ENCODE assay signal across 15 cellular contexts in the genomic region with DNA sequence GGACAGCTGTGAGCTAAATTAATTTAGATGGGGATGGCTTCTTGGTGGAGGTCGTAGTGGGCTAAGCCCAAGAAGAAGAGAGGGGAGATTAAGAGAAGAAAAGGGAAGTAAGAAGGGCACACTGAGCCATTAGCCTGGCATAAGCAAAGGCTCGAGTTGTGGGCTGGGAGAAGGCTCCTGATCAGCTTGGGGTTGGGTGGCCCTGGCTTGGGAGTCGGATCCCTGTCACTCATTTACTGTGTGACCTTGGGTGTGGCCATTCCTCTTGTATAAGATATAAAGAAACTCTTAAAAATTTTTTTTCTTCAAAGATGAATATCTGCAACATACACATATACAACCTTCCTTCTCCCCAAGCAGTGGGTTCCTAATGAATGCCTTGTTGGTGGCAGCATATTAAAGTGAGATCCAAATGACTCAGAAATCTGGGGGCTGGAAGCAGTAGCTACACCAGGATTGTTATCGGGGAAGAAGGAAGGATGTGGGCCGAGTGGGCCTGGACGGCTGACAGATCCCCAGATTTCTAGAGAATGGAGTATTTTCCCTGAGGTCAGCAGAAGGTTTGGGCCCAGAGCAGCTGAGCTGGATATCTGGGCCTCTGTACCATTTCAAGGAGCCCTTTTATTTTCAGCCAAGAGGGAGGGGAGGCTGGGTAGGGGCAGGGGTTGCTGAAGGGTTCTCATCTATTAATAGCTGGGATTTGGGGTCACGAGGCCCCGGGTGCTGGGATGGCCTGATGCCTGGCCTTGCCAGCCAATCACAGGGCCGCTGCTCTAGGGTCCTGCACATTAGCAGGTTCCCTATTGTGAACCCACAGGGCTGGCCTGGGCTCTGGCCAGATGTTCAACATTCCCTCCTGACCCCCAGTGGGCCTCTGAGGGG. TPM values are rescaled to one million over a fixed set of nuclear protein-coding genes. Genes with fewer than 3 reads are reported as not detected.
A peak's percentile ranks its signal among the peaks of the same experiment; 100 is the strongest.
DNase-seq lines count a peak whose midpoint lies in the region; ATAC-seq, FAIRE-seq and TF ChIP-seq lines count a peak whose summit lies in the region.
"Had no signal": no experiment of that assay in that cellular context is flagged by ENCODE, and none has a peak within 500 bp of the region (broad histone marks: within the 10 kb centered on the region; RNA-seq: fewer than 3 reads in every experiment).

No MANE protein-coding gene starts in this region.

- H3K27ac ChIP-seq in right lobe of liver (no peak overlapping the region), HepG2 (ENCODE audit: extremely low read length, insufficient read depth, low read length) (no peak overlapping the region), esophagus squamous epithelium (peak overlapping the region; percentile 9 to 89 (median 60)), osteoblast (ENCODE audit: low read depth, low read length) (no peak overlapping the region)
- H3K27ac ChIP-seq: tibial artery had no signal

- H3K27ac Mint-ChIP-seq in naive B cell, result peak overlapping the region; percentile 89 to 97 (median 94)
- H3K27ac Mint-ChIP-seq: activated CD4-positive, alpha-beta memory T cell treated with anti-CD3 and anti-CD28 coated beads for 36 hours; endodermal cell; natural killer cell had no signal

- H3K36me3 Mint-ChIP-seq in naive B cell, result peaks cover 0 to 8% of the 10 kb centered on the region in 2 donors
- H3K36me3 Mint-ChIP-seq: natural killer cell had no signal

- CTCF ChIA-PET in HepG2 (lab: Yijun Ruan, JAX; ENCODE audit: low intra/inter-chr PET ratio, low total read pairs), result no interaction called here

- no peaks in the 10 kb centered on the region for H3K9me3 ChIP-seq in right lobe of liver
- no peaks in the 10 kb centered on the region for H3K9me3 ChIP-seq in HepG2 (ENCODE audit: low read length)
- no peaks in the 10 kb centered on the region for H3K9me3 ChIP-seq in esophagus squamous epithelium
- no peaks in the 10 kb centered on the region for H3K9me3 ChIP-seq in osteoblast (ENCODE audit: low read depth, low read length)
- H3K9me3 ChIP-seq: tibial artery had no signal

- H3K9ac ChIP-seq in HepG2 (ENCODE audit: insufficient read depth, low read depth, low read length), result no peak overlapping the region

- H3K4me2 ChIP-seq in HepG2 (ENCODE audit: low read depth, low read length), result no peak overlapping the region
- H3K4me2 ChIP-seq in osteoblast (ENCODE audit: insufficient read depth, low read length), result no peak overlapping the region

- H3K27me3 ChIP-seq in right lobe of liver (no peaks in the 10 kb centered on the region), HepG2 (ENCODE audit: control insufficient read depth in 1 of 2, insufficient read depth in 2 of 2, low read length in 2 of 2) (no peaks in the 10 kb centered on the region), esophagus squamous epithelium (no peaks in the 10 kb centered on the region), osteoblast (ENCODE audit: insufficient read depth, low read length) (no peaks in the 10 kb centered on the region)
- H3K27me3 ChIP-seq: tibial artery had no signal

- H3K9me3 Mint-ChIP-seq in naive B cell, result peaks cover 0 to 7% (median 4%) of the 10 kb centered on the region in 7 donors
- H3K9me3 Mint-ChIP-seq: endodermal cell, natural killer cell had no signal

- no TSS peak for BruUV-seq in HepG2 (replicated peaks; lab: Mats Ljungman, UMichigan)

- no peak for DNase-seq in right lobe of liver
- no peak for DNase-seq in HepG2 (ENCODE audit: low spot score)
- no peak for DNase-seq in esophagus squamous epithelium (lab: John Stamatoyannopoulos, UW)
- DNase-seq in naive B cell, result no peak
- no peak for DNase-seq in stimulated activated CD4-positive, alpha-beta T cell treated with anti-CD3 and anti-CD28 coated beads, Interleukin-4, amount 100 ng/mL, for 4 hours
- DNase-seq in osteoblast (ENCODE audit: insufficient read length, low spot score, missing footprints), result no peak
- DNase-seq: activated CD4-positive, alpha-beta memory T cell treated with anti-CD3 and anti-CD28 coated beads for 36 hours; endodermal cell; glutamatergic neuron; kidney glomerular epithelial cell; natural killer cell; NCI-H2227 treated with DMSO at 0.1 percent for 48 hours; tibial artery had no signal

- ATAC-seq in right lobe of liver, result peak; percentile 34 to 61 (median 42)
- ATAC-seq in HepG2, result no peak
- ATAC-seq in naive B cell (ENCODE audit: low read depth in 2 of 2), result no peak
- ATAC-seq in GM21381 (IDR thresholded peaks at IDR 0.05; ENCODE audit: unreplicated experiment), result no peak
- no peak for ATAC-seq in GM19328 (IDR thresholded peaks at IDR 0.05; ENCODE audit: unreplicated experiment)
- ATAC-seq: natural killer cell had no signal

- H3K36me3 ChIP-seq in right lobe of liver, result no peaks in the 10 kb centered on the region
- no peaks in the 10 kb centered on the region for H3K36me3 ChIP-seq in HepG2 (replicated peaks in 1 of 2; ENCODE audit: control insufficient read depth in 1 of 2, insufficient read depth in 2 of 2, low read length in 2 of 2)
- no peaks in the 10 kb centered on the region for H3K36me3 ChIP-seq in esophagus squamous epithelium
- no peaks in the 10 kb centered on the region for H3K36me3 ChIP-seq in osteoblast (ENCODE audit: insufficient read depth, low read length)
- H3K36me3 ChIP-seq: tibial artery had no signal

- TF ChIP-seq CTCF in right lobe of liver (IDR thresholded peaks at IDR 0.05), result no peak
- no peak for TF ChIP-seq CTCF in HepG2 (CRISPR knock-in tag; IDR thresholded peaks at IDR 0.05)
- no peak for TF ChIP-seq CTCF in esophagus squamous epithelium (IDR thresholded peaks at IDR 0.05)
- TF ChIP-seq CTCF in osteoblast (IDR thresholded peaks at IDR 0.05; ENCODE audit: extremely low read depth, low read depth, low read length), result no peak

- H3K4me3 ChIP-seq in right lobe of liver (no peak overlapping the region), HepG2 (replicated peaks in 1 of 3; ENCODE audit: insufficient read depth in 1 of 3, low read depth in 2 of 3, low read length in 3 of 3) (no peak overlapping the region), esophagus squamous epithelium (no peak overlapping the region), osteoblast (ENCODE audit: insufficient read depth, low read length) (no peak overlapping the region)
- H3K4me3 ChIP-seq: tibial artery had no signal

- WGBS in right lobe of liver (ENCODE audit: insufficient coverage, low coverage, low lambda C conversion rate, missing lambda C conversion rate), result 57% methylated on average over 5 of the region's 9 CpGs
- 63% methylated on average over 6 of the region's 9 CpGs for WGBS in HepG2 (ENCODE audit: low lambda C conversion rate)
- 48 to 70% methylated on average over 6 to 7 of the region's 9 CpGs for WGBS in esophagus squamous epithelium, 2 donors

- POLR2A ChIA-PET in HepG2 (lab: Yijun Ruan, JAX), result no interaction called here

- intact Hi-C loops in right lobe of liver (cut with DNase I), result no loop called here
- intact Hi-C loops in HepG2 (cut with micrococcal nuclease; ENCODE audit: unreplicated experiment), result no loop called here
- intact Hi-C loops in esophagus squamous epithelium (cut with DNase I), result no loop called here

- H3K4me3 Mint-ChIP-seq in naive B cell, result no peak overlapping the region
- H3K4me3 Mint-ChIP-seq: activated CD4-positive, alpha-beta memory T cell treated with anti-CD3 and anti-CD28 coated beads for 36 hours; endodermal cell; natural killer cell had no signal

- no peaks in the 10 kb centered on the region for H4K20me1 ChIP-seq in HepG2 (ENCODE audit: insufficient read depth, low read length)
- no peaks in the 10 kb centered on the region for H4K20me1 ChIP-seq in osteoblast (ENCODE audit: insufficient read depth, low read length)

- peaks cover 44 to 59% (median 51%) of the 10 kb centered on the region in 3 donors for H3K4me1 Mint-ChIP-seq in naive B cell
- H3K4me1 Mint-ChIP-seq: endodermal cell had no signal

- no peaks in the 10 kb centered on the region for H3K79me2 ChIP-seq in HepG2 (ENCODE audit: insufficient read depth, low read length)
- no peaks in the 10 kb centered on the region for H3K79me2 ChIP-seq in osteoblast (ENCODE audit: insufficient read depth, low read length)

- H2AFZ ChIP-seq in HepG2 (ENCODE audit: low read length), result no peak overlapping the region
- no peak overlapping the region for H2AFZ ChIP-seq in osteoblast (ENCODE audit: low read length)

- peaks cover 0 to 4% (median 0%) of the 10 kb centered on the region in 4 donors for H3K4me1 ChIP-seq in right lobe of liver
- H3K4me1 ChIP-seq in HepG2 (ENCODE audit: insufficient read depth, low read length), result peaks cover 10% of the 10 kb centered on the region
- peaks cover 22 to 69% (median 54%) of the 10 kb centered on the region in 3 donors for H3K4me1 ChIP-seq in esophagus squamous epithelium
- H3K4me1 ChIP-seq in osteoblast (ENCODE audit: insufficient read depth, low read length), result peaks cover 6% of the 10 kb centered on the region

- no peak for TF ChIP-seq RAD21 in HepG2 (CRISPR knock-in tag; IDR thresholded peaks at IDR 0.05)

- FAIRE-seq in HepG2 (lab: Jason Lieb, UNC), result no peak

- in situ Hi-C loops in HepG2 (cut with HindIII; ENCODE audit: extremely low pct_ligation_motif_present, low pct_unique_long_range_greater_than_20kb), result no loop called here

- TF ChIP-seq POLR2A in right lobe of liver (IDR thresholded peaks at IDR 0.05) (no peak), HepG2 (IDR thresholded peaks at IDR 0.05; ENCODE audit: insufficient read depth in 1 of 2, low read depth in 2 of 2, low read length in 2 of 2) (no peak), esophagus squamous epithelium (IDR thresholded peaks at IDR 0.05) (no peak)

- TF ChIP-seq EP300 in HepG2 (IDR thresholded peaks at IDR 0.05; ENCODE audit: low read depth in 2 of 2, low read length in 2 of 2) (no peak), HepG2 (CRISPR knock-in tag; IDR thresholded peaks at IDR 0.05; ENCODE audit: borderline replicate concordance) (no peak)

- no peaks in the 10 kb centered on the region for H3K27me3 Mint-ChIP-seq in naive B cell
- H3K27me3 Mint-ChIP-seq: activated CD4-positive, alpha-beta memory T cell treated with anti-CD3 and anti-CD28 coated beads for 36 hours had no signal

RNA-seq across cellular contexts. Expression of gene PPARGC1B, which starts 52.1 kb away (rescaled TPM):
- total RNA-seq in right lobe of liver (1 to 10 TPM; 2.3 to 7.5 (median 3.9) TPM), HepG2 (2016; rRNA removed; fragmentation: Illumina TruSeq; extraction: Trizol) (0.73 and 1.1 TPM in 2 replicates), esophagus squamous epithelium (10 to 100 TPM in 2 of 4 donors, 1 to 10 TPM in 2; 8.9 to 15.4 (median 11.9) TPM), osteoblast (1.1 and 1.8 TPM in 2 replicates)
- 0.30 and 0.35 TPM in 2 replicates for total RNA-seq in HepG2 (2016; cell fraction: cytosol; rRNA removed; fragmentation: Illumina TruSeq; extraction: Trizol; ENCODE audit: low read depth)
- total RNA-seq in HepG2 (2016; cell fraction: insoluble cytoplasmic fraction; rRNA removed; fragmentation: Illumina TruSeq; extraction: Trizol), result 0.76 and 0.92 TPM in 2 replicates
- 0.41 and 0.49 TPM in 2 replicates for total RNA-seq in HepG2 (2016; cell fraction: membrane; rRNA removed; fragmentation: Illumina TruSeq; extraction: Trizol)
- 1.4 and 2.4 TPM in 2 replicates for total RNA-seq in HepG2 (2016; cell fraction: nucleus; rRNA removed; fragmentation: Illumina TruSeq; extraction: Trizol)
- polyA plus RNA-seq in HepG2 (2011; rRNA removed) (0.13 and 0.24 TPM in 2 replicates), naive B cell (ENCODE audit: low read depth in 6 of 6) (1 to 10 TPM in 5 of 6 donors, under 1 TPM in 1; 0.62 to 2.5 (median 1.6) TPM)
- 0.11 and 0.12 TPM in 2 replicates for polyA plus RNA-seq in HepG2 (2011; cell fraction: cytosol; rRNA removed)
- polyA plus RNA-seq in HepG2 (2011; cell fraction: nucleus; rRNA removed), result 1.3 and 1.4 TPM in 2 replicates
- polyA plus RNA-seq in HepG2 (2012), result 0.12 and 0.28 TPM in 2 replicates
- polyA plus RNA-seq in HepG2 (2016; cell fraction: cytosol; fragmentation: Illumina TruSeq; extraction: Trizol; ENCODE audit: low read depth), result 0.07 and 0.09 TPM in 2 replicates
- 0.50 and 0.53 TPM in 2 replicates for polyA plus RNA-seq in HepG2 (2016; cell fraction: insoluble cytoplasmic fraction; fragmentation: Illumina TruSeq; extraction: Trizol; ENCODE audit: low read depth)
- 0.06 and 0.14 TPM in 2 replicates for polyA plus RNA-seq in HepG2 (2016; cell fraction: membrane; fragmentation: Illumina TruSeq; extraction: Trizol; ENCODE audit: low read depth)
- 1.8 and 2.1 TPM in 2 replicates for polyA plus RNA-seq in HepG2 (2016; cell fraction: nucleus; fragmentation: Illumina TruSeq; extraction: Trizol; ENCODE audit: insufficient read depth, low read depth)
- 0.78 and 4.8 TPM in 2 replicates for polyA minus RNA-seq in HepG2 (2011; rRNA and poly(A)+ RNA removed; ENCODE audit: low replicate concordance)
- 0.35 and 0.40 TPM in 2 replicates for polyA minus RNA-seq in HepG2 (2011; cell fraction: cytosol; rRNA and poly(A)+ RNA removed)
- polyA minus RNA-seq in HepG2 (2011; cell fraction: nucleus; rRNA and poly(A)+ RNA removed), result 0.90 and 1.1 TPM in 2 replicates

Comparison
In these comparisons a context has a peak if more than half of its experiments do, and no peak if none do; other contexts are left out.
1. ATAC-seq: peak in right lobe of liver (4 of 4); none in HepG2 (single experiment), naive B cell (0 of 2), GM21381 (single experiment) and GM19328 (single experiment).
2. H3K27ac ChIP-seq: peak in esophagus squamous epithelium (4 of 4); none in right lobe of liver (0 of 3), HepG2 (single experiment) and osteoblast (single experiment).